Comparison of ENCODE assay signal across 1 cellular context in genomic region chr5:69265931-69266330, GRCh38.
A peak's percentile ranks its signal among the peaks of the same experiment; 100 is the strongest.
TF ChIP-seq lines count a peak whose summit lies in the region.

No MANE protein-coding gene starts in this region.

TF ChIP-seq in K562, 482 proteins besides CTCF, POLR2A, EP300 and RAD21 (continued from another document):
- TF ChIP-seq, protein P1, sequence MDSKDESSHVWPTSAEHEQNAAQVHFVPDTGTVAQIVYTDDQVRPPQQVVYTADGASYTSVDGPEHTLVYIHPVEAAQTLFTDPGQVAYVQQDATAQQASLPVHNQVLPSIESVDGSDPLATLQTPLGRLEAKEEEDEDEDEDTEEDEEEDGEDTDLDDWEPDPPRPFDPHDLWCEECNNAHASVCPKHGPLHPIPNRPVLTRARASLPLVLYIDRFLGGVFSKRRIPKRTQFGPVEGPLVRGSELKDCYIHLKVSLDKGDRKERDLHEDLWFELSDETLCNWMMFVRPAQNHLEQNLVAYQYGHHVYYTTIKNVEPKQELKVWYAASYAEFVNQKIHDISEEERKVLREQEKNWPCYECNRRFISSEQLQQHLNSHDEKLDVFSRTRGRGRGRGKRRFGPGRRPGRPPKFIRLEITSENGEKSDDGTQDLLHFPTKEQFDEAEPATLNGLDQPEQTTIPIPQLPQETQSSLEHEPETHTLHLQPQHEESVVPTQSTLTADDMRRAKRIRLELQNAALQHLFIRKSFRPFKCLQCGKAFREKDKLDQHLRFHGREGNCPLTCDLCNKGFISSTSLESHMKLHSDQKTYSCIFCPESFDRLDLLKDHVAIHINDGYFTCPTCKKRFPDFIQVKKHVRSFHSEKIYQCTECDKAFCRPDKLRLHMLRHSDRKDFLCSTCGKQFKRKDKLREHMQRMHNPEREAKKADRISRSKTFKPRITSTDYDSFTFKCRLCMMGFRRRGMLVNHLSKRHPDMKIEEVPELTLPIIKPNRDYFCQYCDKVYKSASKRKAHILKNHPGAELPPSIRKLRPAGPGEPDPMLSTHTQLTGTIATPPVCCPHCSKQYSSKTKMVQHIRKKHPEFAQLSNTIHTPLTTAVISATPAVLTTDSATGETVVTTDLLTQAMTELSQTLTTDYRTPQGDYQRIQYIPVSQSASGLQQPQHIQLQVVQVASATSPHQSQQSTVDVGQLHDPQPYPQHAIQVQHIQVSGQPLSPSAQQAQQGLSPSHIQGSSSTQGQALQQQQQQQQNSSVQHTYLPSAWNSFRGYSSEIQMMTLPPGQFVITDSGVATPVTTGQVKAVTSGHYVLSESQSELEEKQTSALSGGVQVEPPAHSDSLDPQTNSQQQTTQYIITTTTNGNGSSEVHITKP (IDR thresholded peaks at IDR 0.05; ENCODE audit: partially characterized antibody): no peak
- TF ChIP-seq JUN (IDR thresholded peaks at IDR 0.05; ENCODE audit: borderline replicate concordance, low read depth, low read length): no peak
- TF ChIP-seq JUN (CRISPR knock-in tag; IDR thresholded peaks at IDR 0.05; ENCODE audit: borderline replicate concordance): no peak
- no peak for TF ChIP-seq ZKSCAN1 (IDR thresholded peaks at IDR 0.05; ENCODE audit: low read depth, low read length)
- TF ChIP-seq, protein P2, sequence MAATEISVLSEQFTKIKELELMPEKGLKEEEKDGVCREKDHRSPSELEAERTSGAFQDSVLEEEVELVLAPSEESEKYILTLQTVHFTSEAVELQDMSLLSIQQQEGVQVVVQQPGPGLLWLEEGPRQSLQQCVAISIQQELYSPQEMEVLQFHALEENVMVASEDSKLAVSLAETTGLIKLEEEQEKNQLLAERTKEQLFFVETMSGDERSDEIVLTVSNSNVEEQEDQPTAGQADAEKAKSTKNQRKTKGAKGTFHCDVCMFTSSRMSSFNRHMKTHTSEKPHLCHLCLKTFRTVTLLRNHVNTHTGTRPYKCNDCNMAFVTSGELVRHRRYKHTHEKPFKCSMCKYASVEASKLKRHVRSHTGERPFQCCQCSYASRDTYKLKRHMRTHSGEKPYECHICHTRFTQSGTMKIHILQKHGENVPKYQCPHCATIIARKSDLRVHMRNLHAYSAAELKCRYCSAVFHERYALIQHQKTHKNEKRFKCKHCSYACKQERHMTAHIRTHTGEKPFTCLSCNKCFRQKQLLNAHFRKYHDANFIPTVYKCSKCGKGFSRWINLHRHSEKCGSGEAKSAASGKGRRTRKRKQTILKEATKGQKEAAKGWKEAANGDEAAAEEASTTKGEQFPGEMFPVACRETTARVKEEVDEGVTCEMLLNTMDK (IDR thresholded peaks at IDR 0.05; ENCODE audit: borderline replicate concordance, insufficient read depth, low read depth, low read length, poor library complexity, severe bottlenecking): peak; percentile 26
- peak; percentile 49; the same call in 1 of the 2 replicates for TF ChIP-seq TFAP4 (CRISPR knock-in tag; IDR thresholded peaks at IDR 0.05; ENCODE audit: borderline replicate concordance)
- TF ChIP-seq ATF7 (IDR thresholded peaks at IDR 0.05): no peak
- no peak for TF ChIP-seq NELFE (IDR thresholded peaks at IDR 0.05; ENCODE audit: insufficient read depth, insufficient read length)
